Comparison of ENCODE assay signal across 1 cellular context in the genomic region with DNA sequence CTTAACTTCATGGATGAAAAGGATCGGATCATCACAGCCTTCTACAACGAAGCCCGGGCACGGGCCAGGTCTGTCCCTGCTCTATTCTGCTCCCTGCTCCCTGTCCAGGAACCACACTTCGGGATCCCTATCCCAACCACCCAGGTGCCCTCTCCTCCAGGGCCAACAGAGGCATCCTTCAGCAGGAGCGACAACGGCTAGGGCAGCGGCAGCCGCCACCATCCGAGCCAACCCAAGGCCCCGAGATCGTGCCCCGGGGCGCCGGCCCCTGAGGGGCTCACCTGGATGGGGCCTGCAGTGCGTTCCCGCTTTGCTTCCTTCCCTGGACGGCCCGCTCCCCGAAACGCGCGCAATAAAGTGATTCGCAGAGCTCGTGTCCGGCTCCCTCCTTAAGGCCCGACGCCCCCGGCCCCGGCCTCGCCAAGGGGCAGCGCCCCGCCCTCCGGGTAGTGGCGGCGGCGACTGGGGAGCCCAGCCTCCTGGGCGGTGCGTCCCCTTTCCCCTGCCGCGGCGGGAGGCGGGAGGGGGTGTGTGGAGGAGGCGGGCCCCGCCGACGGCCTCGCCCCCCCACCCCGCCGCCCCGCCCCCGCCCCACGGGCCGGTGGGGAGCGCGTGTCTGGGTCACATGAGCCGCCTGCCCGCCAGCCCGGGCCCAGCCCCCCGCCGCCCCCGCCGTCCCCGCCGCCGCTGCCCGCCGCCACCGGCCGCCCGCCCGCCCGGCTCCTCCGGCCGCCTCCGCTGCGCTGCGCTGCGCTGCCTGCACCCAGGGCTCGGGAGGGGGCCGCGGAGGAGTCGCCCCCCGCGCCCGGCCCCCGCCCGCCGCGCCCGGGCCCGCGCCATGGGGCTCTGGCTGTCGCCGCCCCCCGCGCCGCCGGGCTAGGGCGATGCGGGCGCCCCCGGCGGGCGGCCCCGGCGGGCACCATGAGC.
TF ChIP-seq lines count a peak whose summit lies in the region.

Gene VEGFB, plus strand, starts transcription at position 672 of the 927 bp plus-strand sequence. Its CDS starts 250 bp downstream, at position 922.

TF ChIP-seq in HEK293, 187 proteins besides CTCF, POLR2A, EP300 and RAD21 (continued from another document):
- no peak for TF ChIP-seq AEBP2 (tag by site-specific recombination; IDR thresholded peaks at IDR 0.05; ENCODE audit: borderline replicate concordance)
- TF ChIP-seq ZNF138 (tag by site-specific recombination; IDR thresholded peaks at IDR 0.05; ENCODE audit: borderline replicate concordance) = no peak
- TF ChIP-seq ZNF776 (tag by site-specific recombination; IDR thresholded peaks at IDR 0.05; ENCODE audit: borderline replicate concordance) = no peak
- TF ChIP-seq ZNF768 (tag by site-specific recombination; IDR thresholded peaks at IDR 0.05) = no peak
- no peak for TF ChIP-seq KLF8 (tag by site-specific recombination; IDR thresholded peaks at IDR 0.05)
- TF ChIP-seq ZNF555 (tag by site-specific recombination; conservative IDR thresholded peaks at IDR 0.05) = no peak
- no peak for TF ChIP-seq ZFP3 (tag by site-specific recombination; IDR thresholded peaks at IDR 0.05; ENCODE audit: low read depth)
- no peak for TF ChIP-seq ZNF777 (tag by site-specific recombination; IDR thresholded peaks at IDR 0.05; ENCODE audit: borderline replicate concordance)
- TF ChIP-seq KLF1 (tag by site-specific recombination; IDR thresholded peaks at IDR 0.05) = peak; percentile 26; the same call in 1 of the 2 replicates
- TF ChIP-seq ZNF707 (tag by site-specific recombination; IDR thresholded peaks at IDR 0.05) = no peak
- TF ChIP-seq ZSCAN5A (tag by site-specific recombination; IDR thresholded peaks at IDR 0.05) = no peak
- TF ChIP-seq, protein P1, sequence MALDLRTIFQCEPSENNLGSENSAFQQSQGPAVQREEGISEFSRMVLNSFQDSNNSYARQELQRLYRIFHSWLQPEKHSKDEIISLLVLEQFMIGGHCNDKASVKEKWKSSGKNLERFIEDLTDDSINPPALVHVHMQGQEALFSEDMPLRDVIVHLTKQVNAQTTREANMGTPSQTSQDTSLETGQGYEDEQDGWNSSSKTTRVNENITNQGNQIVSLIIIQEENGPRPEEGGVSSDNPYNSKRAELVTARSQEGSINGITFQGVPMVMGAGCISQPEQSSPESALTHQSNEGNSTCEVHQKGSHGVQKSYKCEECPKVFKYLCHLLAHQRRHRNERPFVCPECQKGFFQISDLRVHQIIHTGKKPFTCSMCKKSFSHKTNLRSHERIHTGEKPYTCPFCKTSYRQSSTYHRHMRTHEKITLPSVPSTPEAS (tag by site-specific recombination; IDR thresholded peaks at IDR 0.05) = no peak
- no peak for TF ChIP-seq ZNF488 (tag by site-specific recombination; IDR thresholded peaks at IDR 0.05)
- TF ChIP-seq ZNF416 (tag by site-specific recombination; IDR thresholded peaks at IDR 0.05) = no peak
- TF ChIP-seq, protein P2, sequence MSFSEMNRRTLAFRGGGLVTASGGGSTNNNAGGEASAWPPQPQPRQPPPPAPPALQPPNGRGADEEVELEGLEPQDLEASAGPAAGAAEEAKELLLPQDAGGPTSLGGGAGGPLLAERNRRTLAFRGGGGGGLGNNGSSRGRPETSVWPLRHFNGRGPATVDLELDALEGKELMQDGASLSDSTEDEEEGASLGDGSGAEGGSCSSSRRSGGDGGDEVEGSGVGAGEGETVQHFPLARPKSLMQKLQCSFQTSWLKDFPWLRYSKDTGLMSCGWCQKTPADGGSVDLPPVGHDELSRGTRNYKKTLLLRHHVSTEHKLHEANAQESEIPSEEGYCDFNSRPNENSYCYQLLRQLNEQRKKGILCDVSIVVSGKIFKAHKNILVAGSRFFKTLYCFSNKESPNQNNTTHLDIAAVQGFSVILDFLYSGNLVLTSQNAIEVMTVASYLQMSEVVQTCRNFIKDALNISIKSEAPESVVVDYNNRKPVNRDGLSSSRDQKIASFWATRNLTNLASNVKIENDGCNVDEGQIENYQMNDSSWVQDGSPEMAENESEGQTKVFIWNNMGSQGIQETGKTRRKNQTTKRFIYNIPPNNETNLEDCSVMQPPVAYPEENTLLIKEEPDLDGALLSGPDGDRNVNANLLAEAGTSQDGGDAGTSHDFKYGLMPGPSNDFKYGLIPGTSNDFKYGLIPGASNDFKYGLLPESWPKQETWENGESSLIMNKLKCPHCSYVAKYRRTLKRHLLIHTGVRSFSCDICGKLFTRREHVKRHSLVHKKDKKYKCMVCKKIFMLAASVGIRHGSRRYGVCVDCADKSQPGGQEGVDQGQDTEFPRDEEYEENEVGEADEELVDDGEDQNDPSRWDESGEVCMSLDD (tag by site-specific recombination; IDR thresholded peaks at IDR 0.05) = peak; percentile 72
- TF ChIP-seq ZNF350 (tag by site-specific recombination; IDR thresholded peaks at IDR 0.05) = no peak
- peak; percentile 89 for TF ChIP-seq ZNF335 (tag by site-specific recombination; conservative IDR thresholded peaks at IDR 0.05)
